8 cellular contexts compared by ENCODE assay signal in the genomic region with DNA sequence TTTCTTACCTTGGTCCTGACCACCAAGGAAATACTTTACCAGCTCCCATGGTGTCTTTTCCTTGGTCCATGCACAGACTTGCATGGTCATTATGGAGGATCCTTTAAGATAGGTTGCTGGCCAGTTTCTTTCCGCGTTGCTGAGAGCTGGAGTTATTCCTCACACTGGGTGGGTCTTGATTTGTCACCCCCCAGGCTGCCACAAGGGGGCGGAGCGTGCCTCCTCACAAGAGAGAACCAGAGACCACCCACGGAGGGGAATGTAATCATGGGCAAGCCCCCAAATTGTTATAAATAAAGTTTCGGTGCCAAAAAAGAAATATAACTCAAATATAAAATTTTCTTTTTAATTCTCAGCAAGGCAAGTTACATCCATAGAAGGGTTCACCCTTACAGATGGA. TPM values are rescaled to one million over a fixed set of nuclear protein-coding genes. Genes with fewer than 3 reads are reported as not detected.
DNase-seq lines count a peak whose midpoint lies in the region; ATAC-seq, FAIRE-seq and TF ChIP-seq lines count a peak whose summit lies in the region.

No MANE protein-coding gene starts in this region.

- no peak overlapping the region for H3K4me2 ChIP-seq in GM12878 (ENCODE audit: control insufficient read depth, insufficient read depth)

- FAIRE-seq in GM12878 (lab: Jason Lieb, UNC) (no peak), HTR-8/SVneo (lab: Jason Lieb, UNC) (no peak)

- peak; percentile 60 for TF ChIP-seq RAD21 in GM12878 (IDR thresholded peaks at IDR 0.05; ENCODE audit: insufficient read depth, low read depth, low read length)

- H3K9me3 ChIP-seq in Panc1 (ENCODE audit: control insufficient read depth, insufficient read depth, low read depth, low read length) = no peaks in the 10 kb centered on the region
- no peaks in the 10 kb centered on the region; the same call in 2 of the 3 replicates for H3K9me3 ChIP-seq in GM12878 (replicated peaks; ENCODE audit: control insufficient read depth, insufficient read depth, low read length)

- DNase-seq in GM12865 (ENCODE audit: low read depth) = peak; percentile 29
- DNase-seq in Panc1 (ENCODE audit: low read depth, low spot score) = no peak
- DNase-seq in GM12878 (ENCODE audit: low read depth, low spot score) = no peak
- DNase-seq in stimulated activated CD4-positive, alpha-beta T cell treated with anti-CD3 and anti-CD28 coated beads, Interleukin-1b, Interleukin-23, amount 100 ng/mL, for 48 hours = peak; percentile 30
- no peak for DNase-seq in T1000 (lab: John Stamatoyannopoulos, UW)
- no peak for DNase-seq in HTR-8/SVneo (ENCODE audit: insufficient read length, low spot score)

- in situ Hi-C loops in Panc1 (cut with HindIII; ENCODE audit: low pct_unique_long_range_greater_than_20kb, low sequenced_read_pairs) (no loop called here), GM12878 (cut with MboI) (loop anchor here (5.0 kb wide), 1 partner anchor 288 kb away; no protein-coding TSS in a partner anchor)

- RAD21 ChIA-PET in GM12878 (lab: Charles Lee; ENCODE audit: unreplicated experiment) = interaction anchor here (1.0 kb wide), 1 partner anchor 289 kb away, joined by 5 read pairs; no protein-coding TSS in a partner anchor

- TF ChIP-seq POLR2A in GM12878 (IDR thresholded peaks at IDR 0.05; ENCODE audit: low read depth, low read length) = no peak

- intact Hi-C loops in Panc1 (cut with micrococcal nuclease; ENCODE audit: unreplicated experiment) (no loop called here), GM12878 (cut with micrococcal nuclease; ENCODE audit: unreplicated experiment) (loop anchor here (1.0 to 5.0 kb wide), 2 partner anchors 289 to 418 kb away; no protein-coding TSS in a partner anchor)

- H3K27me3 ChIP-seq in Panc1 (ENCODE audit: control insufficient read depth, insufficient read depth, low read length) = no peaks in the 10 kb centered on the region
- no peaks in the 10 kb centered on the region for H3K27me3 ChIP-seq in GM12878 (replicated peaks in 1 of 2; ENCODE audit: control insufficient read depth in 2 of 2, insufficient read depth in 2 of 2, low read length in 1 of 2)

- no peak overlapping the region for H3K4me3 ChIP-seq in GM12865 (ENCODE audit: low read depth, low read length)
- H3K4me3 ChIP-seq in Panc1 (ENCODE audit: low read depth in 2 of 2, low read length in 2 of 2) = no peak overlapping the region
- no peak overlapping the region for H3K4me3 ChIP-seq in GM12878

- H3K79me2 ChIP-seq in GM12878 (ENCODE audit: control insufficient read depth, insufficient read depth, low read length) = no peaks in the 10 kb centered on the region

- no peaks in the 10 kb centered on the region for H3K4me1 ChIP-seq in Panc1 (ENCODE audit: control insufficient read depth, insufficient read depth, low read length)
- H3K4me1 ChIP-seq in GM12878 (ENCODE audit: control insufficient read depth, insufficient read depth, low read length) = no peaks in the 10 kb centered on the region

- no peak for TF ChIP-seq EP300 in GM12878 (IDR thresholded peaks at IDR 0.05; ENCODE audit: borderline replicate concordance in 1 of 2, control insufficient read depth in 1 of 2, low read depth in 2 of 2, low read length in 2 of 2)

- H3K27ac ChIP-seq in Panc1 (ENCODE audit: low read length) (no peak overlapping the region), GM12878 (ENCODE audit: control insufficient read depth, insufficient read depth) (no peak overlapping the region)

- H4K20me1 ChIP-seq in GM12878 (ENCODE audit: control insufficient read depth, insufficient read depth) = no peaks in the 10 kb centered on the region

- SMC1A ChIA-PET in GM12878 (lab: Charles Lee; ENCODE audit: uncharacterized antibody, unreplicated experiment) = interaction anchor here (0.6 to 3.9 kb wide), 3 partner anchors 10 to 289 kb away, joined by 3 to 13 read pairs (median 5); no protein-coding TSS in a partner anchor

- CTCF ChIA-PET in Panc1 (lab: Charles Lee) (no interaction called here), GM12878 (lab: Yijun Ruan, JAX) (interaction anchor here (3.4 to 3.7 kb wide), 2 partner anchors 289 kb away, joined by 20 read pairs; no protein-coding TSS in a partner anchor)

- no peaks in the 10 kb centered on the region for H3K36me3 ChIP-seq in Panc1 (ENCODE audit: control insufficient read depth, insufficient read depth, low read length)
- no peaks in the 10 kb centered on the region for H3K36me3 ChIP-seq in GM12878 (ENCODE audit: control insufficient read depth in 2 of 2, insufficient read depth in 2 of 2, low read length in 1 of 2)

- no peak overlapping the region for H2AFZ ChIP-seq in GM12878 (ENCODE audit: control insufficient read depth, low read depth, low read length)

- POLR2A ChIA-PET in Panc1 (lab: Charles Lee) = interaction anchor here (0.7 kb wide), 1 partner anchor 335 kb away, joined by 3 read pairs; no protein-coding TSS in a partner anchor
- POLR2A ChIA-PET in GM12878 (lab: Charles Lee) = no interaction called here

- no peak overlapping the region for H3K9ac ChIP-seq in GM12878 (ENCODE audit: control insufficient read depth, insufficient read depth, low read length)

- peak; percentile 50 for TF ChIP-seq CTCF in GM12865 (IDR thresholded peaks at IDR 0.05; ENCODE audit: insufficient read depth, low read depth, low read length, missing control alignments)
- peak; percentile 61 for TF ChIP-seq CTCF in Panc1 (IDR thresholded peaks at IDR 0.05)
- TF ChIP-seq CTCF in GM12878 (IDR thresholded peaks at IDR 0.05 in 2 of 3, conservative IDR thresholded peaks at IDR 0.05 in 1 of 3; ENCODE audit: control insufficient read depth in 2 of 3, extremely low read depth in 1 of 3, insufficient read depth in 1 of 3, low read depth in 3 of 3, low read length in 3 of 3) = peak; percentile 31 to 69 (median 55)

- ATAC-seq in Panc1 = no peak; the same call in 1 of the 2 replicates
- peak; percentile 54 for ATAC-seq in GM12878
- ATAC-seq in GM21717 (IDR thresholded peaks at IDR 0.05; ENCODE audit: unreplicated experiment) = no peak
- ATAC-seq in GM18520 (IDR thresholded peaks at IDR 0.05; ENCODE audit: unreplicated experiment) = no peak

- WGBS in GM12878 (ENCODE audit: insufficient coverage, insufficient replicate concordance, low lambda C conversion rate, missing lambda C conversion rate) = 26% methylated on average over 6 of the region's 6 CpGs

- BruUV-seq in Panc1 (replicated peaks; lab: Mats Ljungman, UMichigan) = no TSS peak
- BruUV-seq in GM12878 (replicated peaks; lab: Mats Ljungman, UMichigan) = no TSS peak

TF ChIP-seq in GM12878, 131 proteins besides CTCF, POLR2A, EP300 and RAD21:
- TF ChIP-seq, protein P1, sequence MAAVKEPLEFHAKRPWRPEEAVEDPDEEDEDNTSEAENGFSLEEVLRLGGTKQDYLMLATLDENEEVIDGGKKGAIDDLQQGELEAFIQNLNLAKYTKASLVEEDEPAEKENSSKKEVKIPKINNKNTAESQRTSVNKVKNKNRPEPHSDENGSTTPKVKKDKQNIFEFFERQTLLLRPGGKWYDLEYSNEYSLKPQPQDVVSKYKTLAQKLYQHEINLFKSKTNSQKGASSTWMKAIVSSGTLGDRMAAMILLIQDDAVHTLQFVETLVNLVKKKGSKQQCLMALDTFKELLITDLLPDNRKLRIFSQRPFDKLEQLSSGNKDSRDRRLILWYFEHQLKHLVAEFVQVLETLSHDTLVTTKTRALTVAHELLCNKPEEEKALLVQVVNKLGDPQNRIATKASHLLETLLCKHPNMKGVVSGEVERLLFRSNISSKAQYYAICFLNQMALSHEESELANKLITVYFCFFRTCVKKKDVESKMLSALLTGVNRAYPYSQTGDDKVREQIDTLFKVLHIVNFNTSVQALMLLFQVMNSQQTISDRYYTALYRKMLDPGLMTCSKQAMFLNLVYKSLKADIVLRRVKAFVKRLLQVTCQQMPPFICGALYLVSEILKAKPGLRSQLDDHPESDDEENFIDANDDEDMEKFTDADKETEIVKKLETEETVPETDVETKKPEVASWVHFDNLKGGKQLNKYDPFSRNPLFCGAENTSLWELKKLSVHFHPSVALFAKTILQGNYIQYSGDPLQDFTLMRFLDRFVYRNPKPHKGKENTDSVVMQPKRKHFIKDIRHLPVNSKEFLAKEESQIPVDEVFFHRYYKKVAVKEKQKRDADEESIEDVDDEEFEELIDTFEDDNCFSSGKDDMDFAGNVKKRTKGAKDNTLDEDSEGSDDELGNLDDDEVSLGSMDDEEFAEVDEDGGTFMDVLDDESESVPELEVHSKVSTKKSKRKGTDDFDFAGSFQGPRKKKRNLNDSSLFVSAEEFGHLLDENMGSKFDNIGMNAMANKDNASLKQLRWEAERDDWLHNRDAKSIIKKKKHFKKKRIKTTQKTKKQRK (IDR thresholded peaks at IDR 0.05; ENCODE audit: low read depth, low read length) = no peak
- TF ChIP-seq SMC3 (IDR thresholded peaks at IDR 0.05; ENCODE audit: borderline replicate concordance, low read length) = peak; percentile 50; the same call in 1 of the 2 replicates

RNA-seq across cellular contexts. Expression of a gene that starts 10.5 kb away (rescaled TPM):
- total RNA-seq in Panc1 (2021; ENCODE audit: unreplicated experiment) (28.4 TPM), GM12878 (2014; rRNA removed) (13.6 and 14.3 TPM in 2 replicates), GM12878 (2014; rRNA removed; fragmentation: Illumina TruSeq; extraction: Trizol) (12.0 and 13.6 TPM in 2 replicates), GM12878 (2021) (17.1 and 17.8 TPM in 2 replicates)
- 17.8 TPM for polyA plus RNA-seq in Panc1 (2012; ENCODE audit: insufficient read length)
- 32.0 and 35.8 TPM in 2 replicates for total RNA-seq in GM12878 (2013; cell fraction: nucleolus; rRNA removed)
- 4.5 TPM for polyA plus RNA-seq in GM12878 (2011; ENCODE audit: low read depth)
- polyA plus RNA-seq in GM12878 (2011; rRNA removed) (23.5 and 24.1 TPM in 2 replicates), GM12878 (2014; fragmentation: Illumina TruSeq; extraction: Trizol) (19.7 and 24.5 TPM in 2 replicates), GM12878 (2014; fragmentation: Nextera tagmentation; extraction: Ambion mirVana) (1 to 10 TPM; 4.6 to 5.4 TPM), GM12878 (2014; rRNA removed) (9.7 and 11.3 TPM in 2 replicates), GM12878 (2016; fragmentation: Nextera tagmentation; extraction: Ambion mirVana) (10 to 100 TPM; 11.2 to 15.5 TPM)
- polyA plus RNA-seq in GM12878 (2011; cell fraction: cytosol; rRNA removed) = 10.5 and 11.1 TPM in 2 replicates
- 15.9 and 16.1 TPM in 2 replicates for polyA plus RNA-seq in GM12878 (2011; cell fraction: nucleus; rRNA removed)
- polyA plus RNA-seq in GM12878 (2012) = 6.6 and 8.4 TPM in 2 replicates
- polyA minus RNA-seq in GM12878 (2011; rRNA and poly(A)+ RNA removed) = 23.6 and 43.4 TPM in 2 replicates
- polyA minus RNA-seq in GM12878 (2011; cell fraction: cytosol; rRNA and poly(A)+ RNA removed) = 9.9 and 14.9 TPM in 2 replicates
- 16.7 and 30.4 TPM in 2 replicates for polyA minus RNA-seq in GM12878 (2011; cell fraction: nucleus; rRNA and poly(A)+ RNA removed)

Comparison
In these comparisons a context has a peak if more than half of its experiments do, and no peak if none do; other contexts are left out.
1. DNase-seq: peak in GM12865 (single experiment) and stimulated activated CD4-positive, alpha-beta T cell treated with anti-CD3 and anti-CD28 coated beads, Interleukin-1b, Interleukin-23, amount 100 ng/mL, for 48 hours (single experiment); none in Panc1 (single experiment), GM12878 (single experiment), T1000 (single experiment) and HTR-8/SVneo (single experiment).
2. Peak in every context shown above with its lines, with median percentiles within 50 percentile points of each other: CTCF ChIP-seq.